1 cellular context compared by ENCODE assay signal in genomic region chr11:119730347-119730613, GRCh38.
TF ChIP-seq lines count a peak whose summit lies in the region.

No MANE protein-coding gene starts in this region.

TF ChIP-seq in H1, 55 proteins besides CTCF, POLR2A, EP300 and RAD21 (continued from another document):
- no peak for TF ChIP-seq E2F6 (IDR thresholded peaks at IDR 0.05)
- TF ChIP-seq CHD7 (IDR thresholded peaks at IDR 0.05; ENCODE audit: insufficient replicate concordance, low read length), result no peak
- no peak for TF ChIP-seq GTF2F1 (IDR thresholded peaks at IDR 0.05; ENCODE audit: borderline replicate concordance, low read depth, low read length)
- TF ChIP-seq KDM1A (IDR thresholded peaks at IDR 0.05; ENCODE audit: borderline replicate concordance, low read length), result no peak
